ENCODE assay signal across 1 cellular context in the genomic region with DNA sequence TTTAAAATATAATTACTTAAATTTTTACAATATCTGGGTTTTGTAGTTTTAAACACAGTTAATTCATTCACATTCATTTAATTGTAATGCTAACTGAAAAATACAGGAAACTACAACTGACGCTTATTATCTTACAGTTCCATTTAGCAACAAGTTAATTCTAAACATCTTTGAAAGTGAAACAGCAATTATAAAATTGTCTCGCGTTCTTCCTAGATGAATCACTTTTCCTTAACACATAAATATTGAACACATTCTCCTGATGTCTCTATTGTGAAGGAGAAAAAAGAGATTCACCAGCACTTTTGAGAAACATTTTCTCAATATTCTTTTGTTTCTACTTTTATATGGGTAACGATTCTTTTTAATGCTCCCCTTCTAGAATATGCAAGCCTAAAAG.
TF ChIP-seq lines count a peak whose summit lies in the region.

No MANE protein-coding gene starts in this region.

TF ChIP-seq in SK-N-SH, 30 proteins besides CTCF, POLR2A, EP300 and RAD21 (continued from another document):
- no peak for TF ChIP-seq ELF1 (IDR thresholded peaks at IDR 0.05)
